16 cellular contexts compared by ENCODE assay signal in the genomic region with DNA sequence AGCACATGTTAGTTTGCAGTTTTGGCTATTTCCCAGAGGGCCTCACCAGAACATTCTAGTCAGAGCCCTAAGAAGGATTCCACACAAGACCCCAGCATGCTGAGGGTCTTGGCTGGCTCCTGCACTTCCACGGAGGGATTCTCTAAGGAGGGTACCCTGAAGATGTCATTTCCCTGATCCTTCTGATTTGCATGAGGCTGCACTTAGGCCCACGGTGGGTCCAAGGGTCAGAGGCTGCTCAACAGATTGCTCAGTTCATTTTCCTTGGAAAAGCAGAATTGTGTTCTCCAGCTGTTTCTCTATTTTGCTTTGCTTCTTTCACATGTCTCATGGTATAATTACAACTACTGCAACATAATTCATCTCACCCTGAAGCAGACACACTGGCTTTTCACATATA. TPM values are rescaled to one million over a fixed set of nuclear protein-coding genes. Genes with fewer than 3 reads are reported as not detected.
A peak's percentile ranks its signal among the peaks of the same experiment; 100 is the strongest.
DNase-seq lines count a peak whose midpoint lies in the region; ATAC-seq and TF ChIP-seq lines count a peak whose summit lies in the region.
"Had no signal": no experiment of that assay in that cellular context is flagged by ENCODE, and none has a peak within 500 bp of the region (broad histone marks: within the 10 kb centered on the region; RNA-seq: fewer than 3 reads in every experiment).

No MANE protein-coding gene starts in this region.

- H3K27ac ChIP-seq in transverse colon: peak overlapping the region; percentile 36 to 60 (median 50)
- no peak overlapping the region for H3K27ac ChIP-seq in MM.1S (ENCODE audit: low read length)
- H3K27ac ChIP-seq: 22Rv1, HL-60 had no signal

- H2AFZ ChIP-seq in MM.1S (ENCODE audit: low read length): no peak overlapping the region

- peaks cover 65% of the 10 kb centered on the region for H3K4me1 Mint-ChIP-seq in central memory CD8-positive, alpha-beta T cell
- H3K4me1 Mint-ChIP-seq in HFFc6 (ENCODE audit: low read depth): peaks cover 17% of the 10 kb centered on the region

- H3K4me1 ChIP-seq in transverse colon (peaks cover 18 to 45% (median 37%) of the 10 kb centered on the region in 4 donors), MM.1S (ENCODE audit: low read length) (no peaks in the 10 kb centered on the region)

- peaks cover 11% of the 10 kb centered on the region for H3K36me3 Mint-ChIP-seq in central memory CD8-positive, alpha-beta T cell (ENCODE audit: insufficient read depth)
- H3K36me3 Mint-ChIP-seq in HFFc6 (ENCODE audit: low read depth): 0 out of 2 replicates have a peak, but pooled peaks cover 3% of the 10 kb centered on the region

- no peaks in the 10 kb centered on the region for H3K9me3 Mint-ChIP-seq in central memory CD8-positive, alpha-beta T cell
- no peaks in the 10 kb centered on the region for H3K9me3 Mint-ChIP-seq in HFFc6
- H3K9me3 Mint-ChIP-seq: CD14-positive monocyte; CD8-positive, alpha-beta T cell had no signal

- no peaks in the 10 kb centered on the region for H3F3A ChIP-seq in MM.1S (ENCODE audit: insufficient read depth, low read length)

- H3K27me3 Mint-ChIP-seq in central memory CD8-positive, alpha-beta T cell: no peaks in the 10 kb centered on the region
- H3K27me3 Mint-ChIP-seq in HFFc6 (ENCODE audit: insufficient read depth): no peaks in the 10 kb centered on the region

- H3K9me2 ChIP-seq in MM.1S (replicated peaks; ENCODE audit: insufficient read depth, low read length): no peaks in the 10 kb centered on the region

- intact Hi-C loops in left colon (cut with DNase I, micrococcal nuclease) (no loop called here), transverse colon (cut with DNase I; ENCODE audit: low total_unique reads) (no loop called here)

- peak overlapping the region; percentile 76 for H3K27ac Mint-ChIP-seq in central memory CD8-positive, alpha-beta T cell (ENCODE audit: low read depth)
- H3K27ac Mint-ChIP-seq in HFFc6: no peak overlapping the region

- H3K79me2 ChIP-seq in MM.1S (ENCODE audit: low read length): peaks cover 4% of the 10 kb centered on the region; the same call in 1 of the 2 replicates

- H3K36me3 ChIP-seq in transverse colon (peaks cover 0 to 9% (median 2%) of the 10 kb centered on the region in 4 donors), MM.1S (replicated peaks; ENCODE audit: insufficient read depth, low read length) (no peaks in the 10 kb centered on the region)

- no peak for ATAC-seq in central memory CD8-positive, alpha-beta T cell (replicated peaks; ENCODE audit: extremely low read depth, poor library complexity, severe bottlenecking)
- peak; percentile 61 for ATAC-seq in left colon
- ATAC-seq: CD8-positive, alpha-beta T cell had no signal

- H3K4me2 ChIP-seq in MM.1S (ENCODE audit: low read depth, low read length): no peak overlapping the region

- in situ Hi-C loops in transverse colon (cut with MboI; ENCODE audit: low pct_ligation_motif_present in 1 of 4, low pct_unique_long_range_greater_than_20kb in 1 of 4, low sequenced_read_pairs in 3 of 4): no loop called here

- no peaks in the 10 kb centered on the region for H3K9me3 ChIP-seq in transverse colon
- no peaks in the 10 kb centered on the region for H3K9me3 ChIP-seq in MM.1S (replicated peaks; ENCODE audit: insufficient read depth, low read length)
- H3K9me3 ChIP-seq: HAP-1 had no signal

- no peaks in the 10 kb centered on the region for H4K20me1 ChIP-seq in MM.1S (ENCODE audit: insufficient read depth, low read length)

- DNase-seq in NCI-H2227 (lab: John Stamatoyannopoulos, UW; ENCODE audit: unreplicated experiment): peak; percentile 7
- no peak for DNase-seq in NCI-H2227 treated with DMSO at 0.1 percent for 48 hours (lab: John Stamatoyannopoulos, UW)
- no peak for DNase-seq in central memory CD8-positive, alpha-beta T cell (ENCODE audit: low spot score in 2 of 2)
- DNase-seq in left colon: peak in 1 of 2 donors; percentile 51
- DNase-seq in transverse colon: peak; percentile 25
- DNase-seq in ureter (ENCODE audit: low spot score): no peak
- DNase-seq in HFFc6: no peak
- DNase-seq in MM.1S: no peak
- DNase-seq: CD8-positive, alpha-beta T cell; COR-L47; DMS53; GF-D8 had no signal

- no peak for TF ChIP-seq EP300 in transverse colon (IDR thresholded peaks at IDR 0.05; ENCODE audit: low read depth)

- 64% methylated on average over 2 of the region's 2 CpGs; no CpG with 5 or more reads in 1 of the 2 donors for WGBS in transverse colon (ENCODE audit: low coverage in 1 of 2), 2 donors

- no peak overlapping the region for H3K4me3 Mint-ChIP-seq in central memory CD8-positive, alpha-beta T cell
- no peak overlapping the region for H3K4me3 Mint-ChIP-seq in HFFc6
- H3K4me3 Mint-ChIP-seq: CD14-positive monocyte; CD8-positive, alpha-beta T cell had no signal

- H3K9ac ChIP-seq in MM.1S (ENCODE audit: low read length): no peak overlapping the region

- TF ChIP-seq POLR2A in transverse colon (IDR thresholded peaks at IDR 0.05): no peak

- no peak overlapping the region for H3K4me3 ChIP-seq in transverse colon
- H3K4me3 ChIP-seq in MM.1S (ENCODE audit: low read length): no peak overlapping the region
- H3K4me3 ChIP-seq: HAP-1 had no signal

- TF ChIP-seq CTCF in transverse colon (IDR thresholded peaks at IDR 0.05): no peak
- no peak for TF ChIP-seq CTCF in HFFc6 (IDR thresholded peaks at IDR 0.05)
- TF ChIP-seq CTCF in MM.1S (IDR thresholded peaks at IDR 0.05; ENCODE audit: low read length): no peak

- no peaks in the 10 kb centered on the region for H3K27me3 ChIP-seq in transverse colon
- H3K27me3 ChIP-seq in MM.1S (replicated peaks; ENCODE audit: insufficient read depth, low read length): no peaks in the 10 kb centered on the region

RNA-seq across cellular contexts. Expression of a gene that starts 22.2 kb away (rescaled TPM):
- total RNA-seq in left colon (10 to 100 TPM; 73.2 to 80.1 TPM), transverse colon (10 to 100 TPM; 32.9 to 63.2 (median 41.2) TPM), ureter (37.9 TPM)
- 10 to 100 TPM; 35.4 to 42.1 (median 36.8) TPM for total RNA-seq in HFFc6 (2021; fragmentation: NEBNext Ultra II Directional; extraction: Animal tissue kit (Norgen Biotek cat#: 25700))

Comparison
In these comparisons a context has a peak if more than half of its experiments do, and no peak if none do; other contexts are left out.
1. DNase-seq: peak in NCI-H2227 (single experiment) and transverse colon (single experiment); none in NCI-H2227 treated with DMSO at 0.1 percent for 48 hours (single experiment), central memory CD8-positive, alpha-beta T cell (0 of 2), ureter (single experiment), HFFc6 (single experiment) and MM.1S (single experiment).